ENCODE assay signal across 9 cellular contexts in genomic region chr7:17370901-17371550, GRCh38.
DNase-seq lines count a peak whose midpoint lies in the region; ATAC-seq lines count a peak whose summit lies in the region.
"Had no signal": no experiment of that assay in that cellular context is flagged by ENCODE, and none has a peak within 500 bp of the region (broad histone marks: within the 10 kb centered on the region; RNA-seq: fewer than 3 reads in every experiment).

No MANE protein-coding gene starts in this region.

- DNase-seq in Right ventricle myocardium inferior (ENCODE audit: missing footprints): peak; percentile 54
- DNase-seq in cardiac septum (ENCODE audit: low spot score): no peak
- peak; percentile 17 for DNase-seq in amniotic epithelial cell (ENCODE audit: low read depth)
- peak; percentile 79 for DNase-seq in kidney glomerular epithelial cell (lab: John Stamatoyannopoulos, UW)
- no peak for DNase-seq in NCI-H1105 (lab: John Stamatoyannopoulos, UW)
- DNase-seq: activated CD4-positive, alpha-beta T cell treated with anti-CD3 and anti-CD28 coated beads for 1 hour had no signal

- no peak for ATAC-seq in Right ventricle myocardium inferior
- no peak for ATAC-seq in HG03159 (IDR thresholded peaks at IDR 0.05; ENCODE audit: unreplicated experiment)
- ATAC-seq in HG02763 (IDR thresholded peaks at IDR 0.05; ENCODE audit: unreplicated experiment): no peak
- ATAC-seq in HG02885 (IDR thresholded peaks at IDR 0.05; ENCODE audit: poor library complexity, unreplicated experiment): no peak

- intact Hi-C loops in Right ventricle myocardium inferior (cut with DNase I) (no loop called here), cardiac septum (cut with DNase I) (no loop called here)

Comparison
In these comparisons a context has a peak if more than half of its experiments do, and no peak if none do; other contexts are left out.
1. DNase-seq: peak in Right ventricle myocardium inferior (single experiment), amniotic epithelial cell (single experiment) and kidney glomerular epithelial cell (single experiment); none in cardiac septum (single experiment) and NCI-H1105 (single experiment).